Comparison of ENCODE assay signal across 30 cellular contexts in genomic region chr4:66946761-66947160, GRCh38.
"Had no signal": no experiment of that assay in that cellular context is flagged by ENCODE, and none has a peak within 500 bp of the region (broad histone marks: within the 10 kb centered on the region; RNA-seq: fewer than 3 reads in every experiment).

No MANE protein-coding gene starts in this region.

- H3K9me3 ChIP-seq: adrenal gland had no signal

- H3K4me3 ChIP-seq: adrenal gland, K562 had no signal

- ATAC-seq: activated naive CD4-positive, alpha-beta T cell treated with anti-CD3 and anti-CD28 coated beads, Interleukin-2, amount 50 U/mL, for 72 hours; activated T-cell treated with anti-CD3 and anti-CD28 coated beads, Interleukin-2, amount 50 U/mL, for 4 hours; K562; Panc1; Right ventricle myocardium inferior had no signal

- DNase-seq: activated B cell treated with CpG ODN at 0.5 μM for 24 hours; activated CD4-positive, alpha-beta memory T cell treated with anti-CD3 and anti-CD28 coated beads for 36 hours; activated CD4-positive, alpha-beta T cell treated with anti-CD3 and anti-CD28 coated beads for 4 hours; activated CD4-positive, alpha-beta T cell treated with anti-CD3 and anti-CD28 coated beads, Interleukin-2, amount 50 U/mL, for 1 hour; activated CD4-positive, CD25-positive, alpha-beta regulatory T cell treated with anti-CD3 and anti-CD28 coated beads, Interleukin-2, amount 50 U/mL, for 72 hours; activated CD8-positive, alpha-beta memory T cell treated with anti-CD3 and anti-CD28 coated beads, Interleukin-2, amount 50 U/mL, for 4 hours; activated gamma-delta T cell treated with Interleukin-2 at 50 U/mL for 16 hours; activated naive CD4-positive, alpha-beta T cell treated with anti-CD3 and anti-CD28 coated beads for 36 hours; activated T-cell treated with anti-CD3 and anti-CD28 coated beads for 4 hours; activated T-cell treated with anti-CD3 and anti-CD28 coated beads, Interleukin-2, amount 50 U/mL, for 4 hours; adrenal gland; caudate nucleus; cerebellar nuclear complex; NCI-H1048; NCI-H1417; NCI-H146; NCI-H1930; NCI-H2227 treated with DMSO at 0.1 percent for 48 hours; NCI-H524 treated with DMSO at 0.1 percent for 48 hours; SIG-M5; SW 1271; T-helper 1 cell; T-helper 2 cell; T-helper 9 cell had no signal

- H3K27ac ChIP-seq: adrenal gland, RWPE1, VCaP had no signal

- H3K4me1 ChIP-seq: adrenal gland had no signal

- H3K27me3 ChIP-seq: adrenal gland had no signal

- H3K36me3 ChIP-seq: adrenal gland had no signal
